In the genomic region with DNA sequence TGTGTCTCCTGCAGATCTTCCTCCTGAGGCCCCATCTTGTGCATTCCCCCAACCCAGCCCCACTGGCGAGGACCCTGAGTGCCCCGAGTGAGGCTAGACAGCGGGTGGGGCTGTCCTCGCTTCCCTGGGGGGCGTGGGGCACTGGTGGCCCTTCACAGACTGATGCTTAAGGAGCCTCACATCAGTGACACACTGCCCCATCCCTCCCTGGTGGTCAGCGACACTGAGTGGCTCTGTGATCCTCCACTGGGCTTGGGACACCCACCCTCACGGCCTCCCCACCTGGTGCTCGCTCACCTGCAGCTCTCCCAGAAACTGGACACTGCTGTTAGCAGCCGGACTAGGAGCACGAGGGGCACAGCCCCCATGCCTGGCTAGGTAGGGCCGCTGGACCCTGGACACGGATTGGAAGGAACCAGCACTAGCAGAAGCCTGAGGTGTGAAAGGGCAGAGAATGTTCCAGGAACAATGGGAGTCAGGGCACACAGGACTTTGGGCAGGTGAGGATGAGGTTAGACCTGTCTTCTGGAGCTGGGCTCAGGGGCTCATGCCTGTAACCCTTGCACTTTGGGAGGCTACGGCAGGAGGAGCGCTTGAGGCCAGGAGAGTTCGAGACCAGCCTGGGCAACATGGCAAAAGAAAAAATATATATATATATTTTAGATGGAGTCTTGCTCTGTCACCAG, we compare ENCODE assay signal across 2 cellular contexts.
TF ChIP-seq lines count a peak whose summit lies in the region.

No MANE protein-coding gene starts in this region.

TF ChIP-seq in K562, 482 proteins besides CTCF, POLR2A, EP300 and RAD21 (continues in another document):
- no peak for TF ChIP-seq PHF20 (IDR thresholded peaks at IDR 0.05; ENCODE audit: partially characterized antibody)
- TF ChIP-seq, protein P1, sequence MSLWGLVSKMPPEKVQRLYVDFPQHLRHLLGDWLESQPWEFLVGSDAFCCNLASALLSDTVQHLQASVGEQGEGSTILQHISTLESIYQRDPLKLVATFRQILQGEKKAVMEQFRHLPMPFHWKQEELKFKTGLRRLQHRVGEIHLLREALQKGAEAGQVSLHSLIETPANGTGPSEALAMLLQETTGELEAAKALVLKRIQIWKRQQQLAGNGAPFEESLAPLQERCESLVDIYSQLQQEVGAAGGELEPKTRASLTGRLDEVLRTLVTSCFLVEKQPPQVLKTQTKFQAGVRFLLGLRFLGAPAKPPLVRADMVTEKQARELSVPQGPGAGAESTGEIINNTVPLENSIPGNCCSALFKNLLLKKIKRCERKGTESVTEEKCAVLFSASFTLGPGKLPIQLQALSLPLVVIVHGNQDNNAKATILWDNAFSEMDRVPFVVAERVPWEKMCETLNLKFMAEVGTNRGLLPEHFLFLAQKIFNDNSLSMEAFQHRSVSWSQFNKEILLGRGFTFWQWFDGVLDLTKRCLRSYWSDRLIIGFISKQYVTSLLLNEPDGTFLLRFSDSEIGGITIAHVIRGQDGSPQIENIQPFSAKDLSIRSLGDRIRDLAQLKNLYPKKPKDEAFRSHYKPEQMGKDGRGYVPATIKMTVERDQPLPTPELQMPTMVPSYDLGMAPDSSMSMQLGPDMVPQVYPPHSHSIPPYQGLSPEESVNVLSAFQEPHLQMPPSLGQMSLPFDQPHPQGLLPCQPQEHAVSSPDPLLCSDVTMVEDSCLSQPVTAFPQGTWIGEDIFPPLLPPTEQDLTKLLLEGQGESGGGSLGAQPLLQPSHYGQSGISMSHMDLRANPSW (CRISPR knock-in tag; IDR thresholded peaks at IDR 0.05): peak; percentile 40; the same call in 1 of the 2 replicates
- TF ChIP-seq, protein P2, sequence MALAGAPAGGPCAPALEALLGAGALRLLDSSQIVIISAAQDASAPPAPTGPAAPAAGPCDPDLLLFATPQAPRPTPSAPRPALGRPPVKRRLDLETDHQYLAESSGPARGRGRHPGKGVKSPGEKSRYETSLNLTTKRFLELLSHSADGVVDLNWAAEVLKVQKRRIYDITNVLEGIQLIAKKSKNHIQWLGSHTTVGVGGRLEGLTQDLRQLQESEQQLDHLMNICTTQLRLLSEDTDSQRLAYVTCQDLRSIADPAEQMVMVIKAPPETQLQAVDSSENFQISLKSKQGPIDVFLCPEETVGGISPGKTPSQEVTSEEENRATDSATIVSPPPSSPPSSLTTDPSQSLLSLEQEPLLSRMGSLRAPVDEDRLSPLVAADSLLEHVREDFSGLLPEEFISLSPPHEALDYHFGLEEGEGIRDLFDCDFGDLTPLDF (CRISPR knock-in tag; IDR thresholded peaks at IDR 0.05): peak; percentile 49; the same call in 1 of the 2 replicates
- TF ChIP-seq, protein P3, sequence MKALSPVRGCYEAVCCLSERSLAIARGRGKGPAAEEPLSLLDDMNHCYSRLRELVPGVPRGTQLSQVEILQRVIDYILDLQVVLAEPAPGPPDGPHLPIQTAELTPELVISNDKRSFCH (CRISPR knock-in tag; IDR thresholded peaks at IDR 0.05): no peak
- TF ChIP-seq, protein P3 (tag; IDR thresholded peaks at IDR 0.05): peak; percentile 29; the same call in 1 of the 2 replicates
- TF ChIP-seq, protein P4, sequence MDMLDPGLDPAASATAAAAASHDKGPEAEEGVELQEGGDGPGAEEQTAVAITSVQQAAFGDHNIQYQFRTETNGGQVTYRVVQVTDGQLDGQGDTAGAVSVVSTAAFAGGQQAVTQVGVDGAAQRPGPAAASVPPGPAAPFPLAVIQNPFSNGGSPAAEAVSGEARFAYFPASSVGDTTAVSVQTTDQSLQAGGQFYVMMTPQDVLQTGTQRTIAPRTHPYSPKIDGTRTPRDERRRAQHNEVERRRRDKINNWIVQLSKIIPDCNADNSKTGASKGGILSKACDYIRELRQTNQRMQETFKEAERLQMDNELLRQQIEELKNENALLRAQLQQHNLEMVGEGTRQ (CRISPR knock-in tag; IDR thresholded peaks at IDR 0.05): peak; percentile 13; the same call in 1 of the 2 replicates
- TF ChIP-seq KDM5B (IDR thresholded peaks at IDR 0.05; ENCODE audit: insufficient replicate concordance, low read depth, low read length): peak; percentile 21
- TF ChIP-seq, protein P5, sequence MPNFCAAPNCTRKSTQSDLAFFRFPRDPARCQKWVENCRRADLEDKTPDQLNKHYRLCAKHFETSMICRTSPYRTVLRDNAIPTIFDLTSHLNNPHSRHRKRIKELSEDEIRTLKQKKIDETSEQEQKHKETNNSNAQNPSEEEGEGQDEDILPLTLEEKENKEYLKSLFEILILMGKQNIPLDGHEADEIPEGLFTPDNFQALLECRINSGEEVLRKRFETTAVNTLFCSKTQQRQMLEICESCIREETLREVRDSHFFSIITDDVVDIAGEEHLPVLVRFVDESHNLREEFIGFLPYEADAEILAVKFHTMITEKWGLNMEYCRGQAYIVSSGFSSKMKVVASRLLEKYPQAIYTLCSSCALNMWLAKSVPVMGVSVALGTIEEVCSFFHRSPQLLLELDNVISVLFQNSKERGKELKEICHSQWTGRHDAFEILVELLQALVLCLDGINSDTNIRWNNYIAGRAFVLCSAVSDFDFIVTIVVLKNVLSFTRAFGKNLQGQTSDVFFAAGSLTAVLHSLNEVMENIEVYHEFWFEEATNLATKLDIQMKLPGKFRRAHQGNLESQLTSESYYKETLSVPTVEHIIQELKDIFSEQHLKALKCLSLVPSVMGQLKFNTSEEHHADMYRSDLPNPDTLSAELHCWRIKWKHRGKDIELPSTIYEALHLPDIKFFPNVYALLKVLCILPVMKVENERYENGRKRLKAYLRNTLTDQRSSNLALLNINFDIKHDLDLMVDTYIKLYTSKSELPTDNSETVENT (CRISPR knock-in tag; IDR thresholded peaks at IDR 0.05): 0 out of 2 replicates have a peak, but pooled peaks have one; percentile 6
- peak; percentile 37; the same call in 1 of the 2 replicates for TF ChIP-seq CHD2 (IDR thresholded peaks at IDR 0.05; ENCODE audit: low read depth, low read length)
- no peak for TF ChIP-seq HNRNPLL (IDR thresholded peaks at IDR 0.05; ENCODE audit: low read depth, low read length, poor library complexity, severe bottlenecking)
- TF ChIP-seq ZNF830 (CRISPR knock-in tag; IDR thresholded peaks at IDR 0.05): no peak

TF ChIP-seq in GM23338, 12 proteins besides CTCF, POLR2A, EP300 and RAD21:
- TF ChIP-seq JUNB (IDR thresholded peaks at IDR 0.05; ENCODE audit: unreplicated experiment) (no peak), NANOG (IDR thresholded peaks at IDR 0.05; ENCODE audit: borderline replicate concordance) (no peak), POLR2AphosphoS5 (IDR thresholded peaks at IDR 0.05; ENCODE audit: low read depth) (no peak), ZNF331 (CRISPR knock-in tag; IDR thresholded peaks at IDR 0.05; ENCODE audit: low read depth) (no peak), STAT1 (IDR thresholded peaks at IDR 0.05; ENCODE audit: unreplicated experiment) (no peak), ZNF114 (CRISPR knock-in tag; IDR thresholded peaks at IDR 0.05) (no peak), CREB1 (CRISPR knock-in tag; IDR thresholded peaks at IDR 0.05; ENCODE audit: low read depth) (no peak), EZH2 (IDR thresholded peaks at IDR 0.05; ENCODE audit: low read depth, unreplicated experiment) (no peak), EZH2phosphoT487 (IDR thresholded peaks at IDR 0.05; ENCODE audit: unreplicated experiment) (no peak)
- TF ChIP-seq, protein P6, sequence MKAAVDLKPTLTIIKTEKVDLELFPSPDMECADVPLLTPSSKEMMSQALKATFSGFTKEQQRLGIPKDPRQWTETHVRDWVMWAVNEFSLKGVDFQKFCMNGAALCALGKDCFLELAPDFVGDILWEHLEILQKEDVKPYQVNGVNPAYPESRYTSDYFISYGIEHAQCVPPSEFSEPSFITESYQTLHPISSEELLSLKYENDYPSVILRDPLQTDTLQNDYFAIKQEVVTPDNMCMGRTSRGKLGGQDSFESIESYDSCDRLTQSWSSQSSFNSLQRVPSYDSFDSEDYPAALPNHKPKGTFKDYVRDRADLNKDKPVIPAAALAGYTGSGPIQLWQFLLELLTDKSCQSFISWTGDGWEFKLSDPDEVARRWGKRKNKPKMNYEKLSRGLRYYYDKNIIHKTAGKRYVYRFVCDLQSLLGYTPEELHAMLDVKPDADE (IDR thresholded peaks at IDR 0.05): no peak
- TF ChIP-seq, protein P7, sequence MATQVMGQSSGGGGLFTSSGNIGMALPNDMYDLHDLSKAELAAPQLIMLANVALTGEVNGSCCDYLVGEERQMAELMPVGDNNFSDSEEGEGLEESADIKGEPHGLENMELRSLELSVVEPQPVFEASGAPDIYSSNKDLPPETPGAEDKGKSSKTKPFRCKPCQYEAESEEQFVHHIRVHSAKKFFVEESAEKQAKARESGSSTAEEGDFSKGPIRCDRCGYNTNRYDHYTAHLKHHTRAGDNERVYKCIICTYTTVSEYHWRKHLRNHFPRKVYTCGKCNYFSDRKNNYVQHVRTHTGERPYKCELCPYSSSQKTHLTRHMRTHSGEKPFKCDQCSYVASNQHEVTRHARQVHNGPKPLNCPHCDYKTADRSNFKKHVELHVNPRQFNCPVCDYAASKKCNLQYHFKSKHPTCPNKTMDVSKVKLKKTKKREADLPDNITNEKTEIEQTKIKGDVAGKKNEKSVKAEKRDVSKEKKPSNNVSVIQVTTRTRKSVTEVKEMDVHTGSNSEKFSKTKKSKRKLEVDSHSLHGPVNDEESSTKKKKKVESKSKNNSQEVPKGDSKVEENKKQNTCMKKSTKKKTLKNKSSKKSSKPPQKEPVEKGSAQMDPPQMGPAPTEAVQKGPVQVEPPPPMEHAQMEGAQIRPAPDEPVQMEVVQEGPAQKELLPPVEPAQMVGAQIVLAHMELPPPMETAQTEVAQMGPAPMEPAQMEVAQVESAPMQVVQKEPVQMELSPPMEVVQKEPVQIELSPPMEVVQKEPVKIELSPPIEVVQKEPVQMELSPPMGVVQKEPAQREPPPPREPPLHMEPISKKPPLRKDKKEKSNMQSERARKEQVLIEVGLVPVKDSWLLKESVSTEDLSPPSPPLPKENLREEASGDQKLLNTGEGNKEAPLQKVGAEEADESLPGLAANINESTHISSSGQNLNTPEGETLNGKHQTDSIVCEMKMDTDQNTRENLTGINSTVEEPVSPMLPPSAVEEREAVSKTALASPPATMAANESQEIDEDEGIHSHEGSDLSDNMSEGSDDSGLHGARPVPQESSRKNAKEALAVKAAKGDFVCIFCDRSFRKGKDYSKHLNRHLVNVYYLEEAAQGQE (IDR thresholded peaks at IDR 0.05; ENCODE audit: unreplicated experiment): no peak
- TF ChIP-seq, protein P8, sequence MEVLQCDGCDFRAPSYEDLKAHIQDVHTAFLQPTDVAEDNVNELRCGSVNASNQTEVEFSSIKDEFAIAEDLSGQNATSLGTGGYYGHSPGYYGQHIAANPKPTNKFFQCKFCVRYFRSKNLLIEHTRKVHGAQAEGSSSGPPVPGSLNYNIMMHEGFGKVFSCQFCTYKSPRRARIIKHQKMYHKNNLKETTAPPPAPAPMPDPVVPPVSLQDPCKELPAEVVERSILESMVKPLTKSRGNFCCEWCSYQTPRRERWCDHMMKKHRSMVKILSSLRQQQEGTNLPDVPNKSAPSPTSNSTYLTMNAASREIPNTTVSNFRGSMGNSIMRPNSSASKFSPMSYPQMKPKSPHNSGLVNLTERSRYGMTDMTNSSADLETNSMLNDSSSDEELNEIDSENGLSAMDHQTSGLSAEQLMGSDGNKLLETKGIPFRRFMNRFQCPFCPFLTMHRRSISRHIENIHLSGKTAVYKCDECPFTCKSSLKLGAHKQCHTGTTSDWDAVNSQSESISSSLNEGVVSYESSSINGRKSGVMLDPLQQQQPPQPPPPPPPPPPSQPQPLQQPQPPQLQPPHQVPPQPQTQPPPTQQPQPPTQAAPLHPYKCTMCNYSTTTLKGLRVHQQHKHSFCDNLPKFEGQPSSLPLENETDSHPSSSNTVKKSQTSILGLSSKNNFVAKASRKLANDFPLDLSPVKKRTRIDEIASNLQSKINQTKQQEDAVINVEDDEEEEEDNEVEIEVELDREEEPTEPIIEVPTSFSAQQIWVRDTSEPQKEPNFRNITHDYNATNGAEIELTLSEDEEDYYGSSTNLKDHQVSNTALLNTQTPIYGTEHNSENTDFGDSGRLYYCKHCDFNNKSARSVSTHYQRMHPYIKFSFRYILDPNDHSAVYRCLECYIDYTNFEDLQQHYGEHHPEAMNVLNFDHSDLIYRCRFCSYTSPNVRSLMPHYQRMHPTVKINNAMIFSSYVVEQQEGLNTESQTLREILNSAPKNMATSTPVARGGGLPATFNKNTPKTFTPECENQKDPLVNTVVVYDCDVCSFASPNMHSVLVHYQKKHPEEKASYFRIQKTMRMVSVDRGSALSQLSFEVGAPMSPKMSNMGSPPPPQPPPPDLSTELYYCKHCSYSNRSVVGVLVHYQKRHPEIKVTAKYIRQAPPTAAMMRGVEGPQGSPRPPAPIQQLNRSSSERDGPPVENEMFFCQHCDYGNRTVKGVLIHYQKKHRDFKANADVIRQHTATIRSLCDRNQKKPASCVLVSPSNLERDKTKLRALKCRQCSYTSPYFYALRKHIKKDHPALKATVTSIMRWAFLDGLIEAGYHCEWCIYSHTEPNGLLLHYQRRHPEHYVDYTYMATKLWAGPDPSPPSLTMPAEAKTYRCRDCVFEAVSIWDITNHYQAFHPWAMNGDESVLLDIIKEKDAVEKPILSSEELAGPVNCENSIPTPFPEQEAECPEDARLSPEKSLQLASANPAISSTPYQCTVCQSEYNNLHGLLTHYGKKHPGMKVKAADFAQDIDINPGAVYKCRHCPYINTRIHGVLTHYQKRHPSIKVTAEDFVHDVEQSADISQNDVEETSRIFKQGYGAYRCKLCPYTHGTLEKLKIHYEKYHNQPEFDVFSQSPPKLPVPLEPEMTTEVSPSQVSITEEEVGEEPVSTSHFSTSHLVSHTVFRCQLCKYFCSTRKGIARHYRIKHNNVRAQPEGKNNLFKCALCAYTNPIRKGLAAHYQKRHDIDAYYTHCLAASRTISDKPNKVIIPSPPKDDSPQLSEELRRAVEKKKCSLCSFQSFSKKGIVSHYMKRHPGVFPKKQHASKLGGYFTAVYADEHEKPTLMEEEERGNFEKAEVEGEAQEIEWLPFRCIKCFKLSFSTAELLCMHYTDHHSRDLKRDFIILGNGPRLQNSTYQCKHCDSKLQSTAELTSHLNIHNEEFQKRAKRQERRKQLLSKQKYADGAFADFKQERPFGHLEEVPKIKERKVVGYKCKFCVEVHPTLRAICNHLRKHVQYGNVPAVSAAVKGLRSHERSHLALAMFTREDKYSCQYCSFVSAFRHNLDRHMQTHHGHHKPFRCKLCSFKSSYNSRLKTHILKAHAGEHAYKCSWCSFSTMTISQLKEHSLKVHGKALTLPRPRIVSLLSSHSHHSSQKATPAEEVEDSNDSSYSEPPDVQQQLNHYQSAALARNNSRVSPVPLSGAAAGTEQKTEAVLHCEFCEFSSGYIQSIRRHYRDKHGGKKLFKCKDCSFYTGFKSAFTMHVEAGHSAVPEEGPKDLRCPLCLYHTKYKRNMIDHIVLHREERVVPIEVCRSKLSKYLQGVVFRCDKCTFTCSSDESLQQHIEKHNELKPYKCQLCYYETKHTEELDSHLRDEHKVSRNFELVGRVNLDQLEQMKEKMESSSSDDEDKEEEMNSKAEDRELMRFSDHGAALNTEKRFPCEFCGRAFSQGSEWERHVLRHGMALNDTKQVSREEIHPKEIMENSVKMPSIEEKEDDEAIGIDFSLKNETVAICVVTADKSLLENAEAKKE (CRISPR knock-in tag; IDR thresholded peaks at IDR 0.05): no peak
